8 cellular contexts compared by ENCODE assay signal in genomic region chr9:120712539-120713031, GRCh38. TPM values are rescaled to one million over a fixed set of nuclear protein-coding genes. Genes with fewer than 3 reads are reported as not detected.
DNase-seq lines count a peak whose midpoint lies in the region; ATAC-seq, FAIRE-seq and TF ChIP-seq lines count a peak whose summit lies in the region.

No MANE protein-coding gene starts in this region.

- H3K27ac ChIP-seq in GM12878 (ENCODE audit: control insufficient read depth, insufficient read depth) (no peak overlapping the region), mesodermal cell (ENCODE audit: low read depth, low read length, severe bottlenecking) (no peak overlapping the region), upper lobe of left lung (peak overlapping the region; percentile 80 to 97 (median 90))

- peak overlapping the region; percentile 89 for H3K4me3 Mint-ChIP-seq in activated naive CD4-positive, alpha-beta T cell treated with anti-CD3 and anti-CD28 coated beads, Interleukin-2, amount 10 ng/mL, durations not matched to agents 7 days and 5 days

- TF ChIP-seq CTCF in GM12878 (IDR thresholded peaks at IDR 0.05 in 2 of 3, conservative IDR thresholded peaks at IDR 0.05 in 1 of 3; ENCODE audit: control insufficient read depth in 2 of 3, extremely low read depth in 1 of 3, insufficient read depth in 1 of 3, low read depth in 3 of 3, low read length in 3 of 3): no peak
- no peak for TF ChIP-seq CTCF in upper lobe of left lung (IDR thresholded peaks at IDR 0.05)

- peak overlapping the region; percentile 80; the same call in 1 of the 2 replicates for H3K4me3 ChIP-seq in GM12878
- peak overlapping the region; percentile 54 for H3K4me3 ChIP-seq in mesodermal cell (ENCODE audit: extremely low read depth, insufficient read depth, low read length, poor library complexity, severe bottlenecking)
- peak overlapping the region; percentile 57 to 96 (median 92) for H3K4me3 ChIP-seq in upper lobe of left lung

- H4K20me1 ChIP-seq in GM12878 (ENCODE audit: control insufficient read depth, insufficient read depth): no peaks in the 10 kb centered on the region

- TF ChIP-seq POLR2A in GM12878 (IDR thresholded peaks at IDR 0.05; ENCODE audit: low read depth, low read length): no peak
- no peak for TF ChIP-seq POLR2A in upper lobe of left lung (IDR thresholded peaks at IDR 0.05)

- peak overlapping the region; percentile 9 for H2AFZ ChIP-seq in GM12878 (ENCODE audit: control insufficient read depth, low read depth, low read length)

- POLR2A ChIA-PET in GM12878 (lab: Charles Lee): no interaction called here

- peaks cover 15% of the 10 kb centered on the region for H3K4me1 ChIP-seq in GM12878 (ENCODE audit: control insufficient read depth, insufficient read depth, low read length)
- peaks cover 7% of the 10 kb centered on the region for H3K4me1 ChIP-seq in mesodermal cell (ENCODE audit: control insufficient read depth, insufficient read depth, low read length, poor library complexity, severe bottlenecking)
- H3K4me1 ChIP-seq in upper lobe of left lung: peaks cover 17 to 50% (median 29%) of the 10 kb centered on the region in 4 donors

- no peak for DNase-seq in activated naive CD4-positive, alpha-beta T cell treated with anti-CD3 and anti-CD28 coated beads, Interleukin-2, amount 10 ng/mL, durations not matched to agents 7 days and 5 days
- DNase-seq in activated naive CD4-positive, alpha-beta T cell (lab: John Stamatoyannopoulos, UW): no peak
- DNase-seq in GM12878 (ENCODE audit: low read depth, low spot score): no peak
- DNase-seq in upper lobe of left lung: no peak
- no peak for DNase-seq in GM19238 (ENCODE audit: insufficient read length, low spot score)

- H3K9ac ChIP-seq in GM12878 (ENCODE audit: control insufficient read depth, insufficient read depth, low read length): peak overlapping the region; percentile 9; the same call in 1 of the 2 replicates

- H3K36me3 ChIP-seq in GM12878 (ENCODE audit: control insufficient read depth in 2 of 2, insufficient read depth in 2 of 2, low read length in 1 of 2) (no peaks in the 10 kb centered on the region), mesodermal cell (ENCODE audit: control insufficient read depth, insufficient read depth, low read length) (no peaks in the 10 kb centered on the region), upper lobe of left lung (peaks cover 0 to 6% (median 0%) of the 10 kb centered on the region in 4 donors)

- TF ChIP-seq EP300 in GM12878 (IDR thresholded peaks at IDR 0.05; ENCODE audit: borderline replicate concordance in 1 of 2, control insufficient read depth in 1 of 2, low read depth in 2 of 2, low read length in 2 of 2) (no peak), upper lobe of left lung (IDR thresholded peaks at IDR 0.05) (no peak)

- intact Hi-C loops in GM12878 (cut with micrococcal nuclease; ENCODE audit: unreplicated experiment): loop anchor here (5.0 kb wide), 1 partner anchor 95 kb away; no protein-coding TSS in a partner anchor

- H3K27me3 Mint-ChIP-seq in activated naive CD4-positive, alpha-beta T cell treated with anti-CD3 and anti-CD28 coated beads, Interleukin-2, amount 10 ng/mL, durations not matched to agents 7 days and 5 days: no peaks in the 10 kb centered on the region

- peaks cover 3% of the 10 kb centered on the region for H3K36me3 Mint-ChIP-seq in activated naive CD4-positive, alpha-beta T cell treated with anti-CD3 and anti-CD28 coated beads, Interleukin-2, amount 10 ng/mL, durations not matched to agents 7 days and 5 days

- H3K4me1 Mint-ChIP-seq in activated naive CD4-positive, alpha-beta T cell treated with anti-CD3 and anti-CD28 coated beads, Interleukin-2, amount 10 ng/mL, durations not matched to agents 7 days and 5 days: peaks cover 52% of the 10 kb centered on the region

- no peaks in the 10 kb centered on the region for H3K9me3 ChIP-seq in GM12878 (replicated peaks; ENCODE audit: control insufficient read depth, insufficient read depth, low read length)
- H3K9me3 ChIP-seq in mesodermal cell (ENCODE audit: control insufficient read depth, low read length): no peaks in the 10 kb centered on the region
- H3K9me3 ChIP-seq in upper lobe of left lung: no peaks in the 10 kb centered on the region

- H3K27me3 ChIP-seq in GM12878 (replicated peaks in 1 of 2; ENCODE audit: control insufficient read depth in 2 of 2, insufficient read depth in 2 of 2, low read length in 1 of 2): no peaks in the 10 kb centered on the region
- H3K27me3 ChIP-seq in upper lobe of left lung: no peaks in the 10 kb centered on the region

- H3K79me2 ChIP-seq in GM12878 (ENCODE audit: control insufficient read depth, insufficient read depth, low read length): no peaks in the 10 kb centered on the region; the same call in 1 of the 2 replicates

- in situ Hi-C loops in GM12878 (cut with MboI): no loop called here

- CTCF ChIA-PET in activated naive CD4-positive, alpha-beta T cell treated with anti-CD3 and anti-CD28 coated beads, Interleukin-2, amount 10 ng/mL, durations not matched to agents 7 days and 5 days (lab: Charles Lee): interaction anchor here (0.7 to 1.4 kb wide), 4 partner anchors 50 to 136 kb away, joined by 3 to 6 read pairs (median 4); no protein-coding TSS in a partner anchor
- CTCF ChIA-PET in GM12878 (lab: Yijun Ruan, JAX): interaction anchor here (1.5 kb wide), 1 partner anchor 347 kb away, joined by 3 read pairs; no protein-coding TSS in a partner anchor

- H3K27ac Mint-ChIP-seq in activated naive CD4-positive, alpha-beta T cell treated with anti-CD3 and anti-CD28 coated beads, Interleukin-2, amount 10 ng/mL, durations not matched to agents 7 days and 5 days: peak overlapping the region; percentile 90

- no peak for FAIRE-seq in GM12878 (lab: Jason Lieb, UNC)

- RAD21 ChIA-PET in GM12878 (lab: Charles Lee; ENCODE audit: unreplicated experiment): no interaction called here

- H3K9me3 Mint-ChIP-seq in activated naive CD4-positive, alpha-beta T cell treated with anti-CD3 and anti-CD28 coated beads, Interleukin-2, amount 10 ng/mL, durations not matched to agents 7 days and 5 days: no peaks in the 10 kb centered on the region

- TF ChIP-seq RAD21 in GM12878 (IDR thresholded peaks at IDR 0.05; ENCODE audit: insufficient read depth, low read depth, low read length): no peak

- ATAC-seq in GM12878 (no peak), upper lobe of left lung (ENCODE audit: low FRiP score in 2 of 2) (no peak), GM21447 (IDR thresholded peaks at IDR 0.05; ENCODE audit: unreplicated experiment) (no peak), GM18873 (IDR thresholded peaks at IDR 0.05; ENCODE audit: low FRiP score, unreplicated experiment) (no peak)

- 9% methylated on average over 4 of the region's 4 CpGs for WGBS in GM12878 (ENCODE audit: insufficient coverage, insufficient replicate concordance, low lambda C conversion rate, missing lambda C conversion rate)
- WGBS in mesodermal cell (ENCODE audit: insufficient coverage in 2 of 2), 2 experiments: 53 to 75% methylated on average over 3 to 4 of the region's 4 CpGs
- 16 to 28% methylated on average over 4 of the region's 4 CpGs for WGBS in upper lobe of left lung, 2 donors

- H3K4me2 ChIP-seq in GM12878 (ENCODE audit: control insufficient read depth, insufficient read depth): peak overlapping the region; percentile 77

- SMC1A ChIA-PET in GM12878 (lab: Charles Lee; ENCODE audit: uncharacterized antibody, unreplicated experiment): interaction anchor here (1.2 kb wide), 1 partner anchor 59 kb away, joined by 3 read pairs; no protein-coding TSS in a partner anchor

- BruUV-seq in GM12878 (replicated peaks; lab: Mats Ljungman, UMichigan): no TSS peak

TF ChIP-seq in GM12878, 131 proteins besides CTCF, POLR2A, EP300 and RAD21 (continues in another document):
- TF ChIP-seq RB1 (IDR thresholded peaks at IDR 0.05; ENCODE audit: borderline replicate concordance) (no peak), CEBPB (IDR thresholded peaks at IDR 0.05; ENCODE audit: borderline replicate concordance in 1 of 2, low read depth in 2 of 2, low read length in 2 of 2) (no peak), NBN (IDR thresholded peaks at IDR 0.05) (no peak), GABPA (IDR thresholded peaks at IDR 0.05; ENCODE audit: low read depth) (no peak), FOS (IDR thresholded peaks at IDR 0.05; ENCODE audit: borderline replicate concordance, extremely low read depth, insufficient read length) (no peak), CHD4 (IDR thresholded peaks at IDR 0.05) (no peak), ELK1 (IDR thresholded peaks at IDR 0.05; ENCODE audit: low read depth, low read length) (no peak), SMARCA5 (IDR thresholded peaks at IDR 0.05) (no peak), KAT2A (conservative IDR thresholded peaks at IDR 0.05; ENCODE audit: control insufficient read depth, low read depth, low read length) (no peak)

RNA-seq across cellular contexts. Expression of gene MEGF9, which starts 1.7 kb away (rescaled TPM):
- total RNA-seq in GM12878 (2013; cell fraction: nucleolus; rRNA removed): 0.44 and 0.64 TPM in 2 replicates
- total RNA-seq in GM12878 (2014; rRNA removed) (3.0 and 3.7 TPM in 2 replicates), GM12878 (2014; rRNA removed; fragmentation: Illumina TruSeq; extraction: Trizol) (4.0 TPM in 2 replicates), GM12878 (2021) (3.8 and 4.3 TPM in 2 replicates), upper lobe of left lung (100 to 1,000 TPM in 1 of 6 donors, 10 to 100 TPM in 5; 30.4 to 130 (median 71.0) TPM)
- polyA plus RNA-seq in GM12878 (2011; ENCODE audit: low read depth): 1.1 TPM
- polyA plus RNA-seq in GM12878 (2011; rRNA removed) (0.71 and 0.84 TPM in 2 replicates), GM12878 (2014; fragmentation: Illumina TruSeq; extraction: Trizol) (5.1 and 5.2 TPM in 2 replicates), GM12878 (2014; fragmentation: Nextera tagmentation; extraction: Ambion mirVana) (1 to 10 TPM; 1.4 to 1.6 TPM), GM12878 (2014; rRNA removed) (2.5 and 2.8 TPM in 2 replicates), GM12878 (2016; fragmentation: Nextera tagmentation; extraction: Ambion mirVana) (1 to 10 TPM; 1.8 to 2.4 TPM)
- polyA plus RNA-seq in GM12878 (2011; cell fraction: cytosol; rRNA removed): 0.43 and 0.52 TPM in 2 replicates
- polyA plus RNA-seq in GM12878 (2011; cell fraction: nucleus; rRNA removed): 0.13 and 0.32 TPM in 2 replicates
- polyA plus RNA-seq in GM12878 (2012): 1.7 and 2.3 TPM in 2 replicates
- 0.66 and 0.72 TPM in 2 replicates for polyA minus RNA-seq in GM12878 (2011; rRNA and poly(A)+ RNA removed)
- polyA minus RNA-seq in GM12878 (2011; cell fraction: cytosol; rRNA and poly(A)+ RNA removed): 0.27 and 0.62 TPM in 2 replicates
- 0.12 and 0.57 TPM in 2 replicates for polyA minus RNA-seq in GM12878 (2011; cell fraction: nucleus; rRNA and poly(A)+ RNA removed)
- 4.2 TPM for polyA plus RNA-seq in mesodermal cell (2013, experiment 1 of 2)
- polyA plus RNA-seq in mesodermal cell (2013, experiment 2 of 2): 3.4 TPM

Comparison
In these comparisons a context has a peak if more than half of its experiments do, and no peak if none do; other contexts are left out.
1. H3K27ac ChIP-seq: peak in upper lobe of left lung (4 of 4); none in GM12878 (single experiment) and mesodermal cell (single experiment).
2. RNA of gene MEGF9, which starts 1.7 kb away (total RNA-seq): 30.4 to 130 TPM in upper lobe of left lung; 0.44 to 4.3 TPM in GM12878; every median in the first group is over 4 times any median in the second.
3. Peak in every context shown above with its lines, with median percentiles within 50 percentile points of each other: H3K4me3 ChIP-seq.